24 cellular contexts compared by ENCODE assay signal in genomic region chr20:47951521-47951951, GRCh38.
A peak's percentile ranks its signal among the peaks of the same experiment; 100 is the strongest.
DNase-seq lines count a peak whose midpoint lies in the region; ATAC-seq, FAIRE-seq and TF ChIP-seq lines count a peak whose summit lies in the region.
"Had no signal": no experiment of that assay in that cellular context is flagged by ENCODE, and none has a peak within 500 bp of the region (broad histone marks: within the 10 kb centered on the region; RNA-seq: fewer than 3 reads in every experiment).

No MANE protein-coding gene starts in this region.

- H3K36me3 ChIP-seq in MG63 (no peaks in the 10 kb centered on the region), bronchial epithelial cell (ENCODE audit: control insufficient read depth, insufficient read depth, low read length) (no peaks in the 10 kb centered on the region), mesenchymal stem cell (ENCODE audit: control insufficient read depth in 1 of 2, insufficient read depth in 2 of 2, low read depth in 1 of 2, low read length in 2 of 2) (no peaks in the 10 kb centered on the region), left ventricle myocardium inferior (no peaks in the 10 kb centered on the region)
- H3K36me3 ChIP-seq: adrenal gland, heart left ventricle, upper lobe of left lung had no signal

- WGBS in mesenchymal stem cell = 3% methylated on average over 4 of the region's 4 CpGs

- no peak overlapping the region for H3K18ac ChIP-seq in mesenchymal stem cell (ENCODE audit: low read depth in 1 of 2, low read length in 2 of 2)

- no peak overlapping the region for H2AK5ac ChIP-seq in mesenchymal stem cell (ENCODE audit: low read length, severe bottlenecking)

- peak; percentile 21 for DNase-seq in AG20443 (ENCODE audit: low spot score)
- peak; percentile 51 for DNase-seq in MG63
- peak; percentile 60 for DNase-seq in bronchial epithelial cell (ENCODE audit: low read depth)
- DNase-seq in mesenchymal stem cell = peak; percentile 66
- DNase-seq in left ventricle myocardium inferior = no peak
- no peak for DNase-seq in SHP77 treated with DMSO at 0.1 percent for 48 hours (lab: John Stamatoyannopoulos, UW)
- DNase-seq in dedifferentiated amniotic fluid mesenchymal stem cell (ENCODE audit: extremely low spot score) = no peak
- DNase-seq: activated CD4-positive, alpha-beta T cell treated with anti-CD3 and anti-CD28 coated beads, Interleukin-2, amount 50 U/mL, for 48 hours; activated gamma-delta T cell treated with Interleukin-2 at 50 U/mL for 16 hours; adrenal gland; CD4-positive, CD25-positive, alpha-beta regulatory T cell; central memory CD4-positive, alpha-beta T cell; DMS53; effector CD4-positive, alpha-beta T cell; heart left ventricle; HFFc6; naive thymus-derived CD4-positive, alpha-beta T cell; NCI-H2081 treated with DMSO at 0.1 percent for 48 hours; SHP77; stimulated activated CD4-positive, alpha-beta T cell treated with anti-CD3 and anti-CD28 coated beads, Interleukin-2, amount 100 ng/mL, for 24 hours; T-helper 2 cell had no signal

- H3K4me2 ChIP-seq in mesenchymal stem cell (ENCODE audit: low read length, poor library complexity, severe bottlenecking) = no peak overlapping the region

- no peak overlapping the region for H2BK5ac ChIP-seq in mesenchymal stem cell (ENCODE audit: low read depth, low read length, poor library complexity, severe bottlenecking)

- H3K23ac ChIP-seq in mesenchymal stem cell (ENCODE audit: low read length in 2 of 2) = no peak overlapping the region

- H2BK120ac ChIP-seq in mesenchymal stem cell (ENCODE audit: low read depth, low read length) = no peak overlapping the region

- H2BK12ac ChIP-seq in mesenchymal stem cell (ENCODE audit: low read length in 2 of 2) = no peak overlapping the region

- H3K27me3 ChIP-seq in MG63 = no peaks in the 10 kb centered on the region; the same call in none of the 2 replicates
- H3K27me3 ChIP-seq in bronchial epithelial cell (ENCODE audit: control insufficient read depth, insufficient read depth, low read length) = no peaks in the 10 kb centered on the region
- peaks cover 4 to 38% of the 10 kb centered on the region in 2 experiments for H3K27me3 ChIP-seq in mesenchymal stem cell (ENCODE audit: control insufficient read depth in 1 of 2, insufficient read depth in 1 of 2, low read length in 2 of 2)
- peaks cover 40% of the 10 kb centered on the region for H3K27me3 ChIP-seq in left ventricle myocardium inferior (ENCODE audit: low read depth)
- H3K27me3 ChIP-seq: adrenal gland, upper lobe of left lung had no signal

- H4K91ac ChIP-seq in mesenchymal stem cell (ENCODE audit: low read length) = no peak overlapping the region

- H3K27ac ChIP-seq in mesenchymal stem cell (ENCODE audit: low read length, poor library complexity, severe bottlenecking) (no peak overlapping the region), left ventricle myocardium inferior (replicated peaks) (no peak overlapping the region)
- H3K27ac ChIP-seq: adrenal gland, heart left ventricle, parathyroid adenoma, upper lobe of left lung had no signal

- no peaks in the 10 kb centered on the region for H3K79me1 ChIP-seq in mesenchymal stem cell (replicated peaks; ENCODE audit: low read length, poor library complexity, severe bottlenecking)

- H3K9ac ChIP-seq in mesenchymal stem cell (ENCODE audit: low read length) = no peak overlapping the region
- H3K9ac ChIP-seq: parathyroid adenoma had no signal

- FAIRE-seq in bronchial epithelial cell (lab: Jason Lieb, UNC) = no peak

- no peak overlapping the region for H3K14ac ChIP-seq in mesenchymal stem cell (ENCODE audit: low read length in 2 of 2)

- no peak overlapping the region for H4K8ac ChIP-seq in mesenchymal stem cell (ENCODE audit: low read length)

- no peak overlapping the region for H3K4ac ChIP-seq in mesenchymal stem cell (ENCODE audit: low read depth in 1 of 2, low read length in 2 of 2)

- no peaks in the 10 kb centered on the region for H3K9me3 ChIP-seq in MG63
- no peaks in the 10 kb centered on the region for H3K9me3 ChIP-seq in mesenchymal stem cell (ENCODE audit: control insufficient read depth, low read length)
- H3K9me3 ChIP-seq in left ventricle myocardium inferior (replicated peaks) = no peaks in the 10 kb centered on the region
- H3K9me3 ChIP-seq: adrenal gland, heart left ventricle, upper lobe of left lung had no signal

- TF ChIP-seq CTCF in bronchial epithelial cell (IDR thresholded peaks at IDR 0.05; ENCODE audit: insufficient read depth, low read length, severe bottlenecking) = no peak
- no peak for TF ChIP-seq CTCF in left ventricle myocardium inferior (IDR thresholded peaks at IDR 0.05; ENCODE audit: borderline replicate concordance)

- H3K4me1 ChIP-seq in mesenchymal stem cell (ENCODE audit: control insufficient read depth, insufficient read depth, low read depth, low read length) (peaks cover 8% of the 10 kb centered on the region), left ventricle myocardium inferior (peaks cover 10% of the 10 kb centered on the region)
- H3K4me1 ChIP-seq: adrenal gland, parathyroid adenoma, upper lobe of left lung had no signal

- H2BK15ac ChIP-seq in mesenchymal stem cell (ENCODE audit: low read depth, poor library complexity, severe bottlenecking) = no peak overlapping the region

- intact Hi-C loops in left ventricle myocardium inferior (cut with micrococcal nuclease) = no loop called here

- H3K4me3 ChIP-seq in MG63 (no peak overlapping the region), bronchial epithelial cell (ENCODE audit: low read depth, low read length) (no peak overlapping the region), mesenchymal stem cell (ENCODE audit: insufficient read depth in 1 of 2, low read depth in 1 of 2, low read length in 2 of 2) (no peak overlapping the region), left ventricle myocardium inferior (no peak overlapping the region)
- H3K4me3 ChIP-seq: adrenal gland, heart left ventricle, upper lobe of left lung had no signal

- no peak overlapping the region for H2AFZ ChIP-seq in mesenchymal stem cell (ENCODE audit: low read depth, low read length)
- H2AFZ ChIP-seq: parathyroid adenoma had no signal

- no peak for ATAC-seq in GM21447 (IDR thresholded peaks at IDR 0.05; ENCODE audit: unreplicated experiment)
- ATAC-seq: heart left ventricle; naive thymus-derived CD4-positive, alpha-beta T cell had no signal

Comparison
In these comparisons a context has a peak if more than half of its experiments do, and no peak if none do; other contexts are left out.
1. DNase-seq: peak in AG20443 (single experiment), MG63 (single experiment), bronchial epithelial cell (single experiment) and mesenchymal stem cell (single experiment); none in left ventricle myocardium inferior (single experiment), SHP77 treated with DMSO at 0.1 percent for 48 hours (single experiment) and dedifferentiated amniotic fluid mesenchymal stem cell (single experiment).